ENCODE assay signal across 31 cellular contexts in the genomic region with DNA sequence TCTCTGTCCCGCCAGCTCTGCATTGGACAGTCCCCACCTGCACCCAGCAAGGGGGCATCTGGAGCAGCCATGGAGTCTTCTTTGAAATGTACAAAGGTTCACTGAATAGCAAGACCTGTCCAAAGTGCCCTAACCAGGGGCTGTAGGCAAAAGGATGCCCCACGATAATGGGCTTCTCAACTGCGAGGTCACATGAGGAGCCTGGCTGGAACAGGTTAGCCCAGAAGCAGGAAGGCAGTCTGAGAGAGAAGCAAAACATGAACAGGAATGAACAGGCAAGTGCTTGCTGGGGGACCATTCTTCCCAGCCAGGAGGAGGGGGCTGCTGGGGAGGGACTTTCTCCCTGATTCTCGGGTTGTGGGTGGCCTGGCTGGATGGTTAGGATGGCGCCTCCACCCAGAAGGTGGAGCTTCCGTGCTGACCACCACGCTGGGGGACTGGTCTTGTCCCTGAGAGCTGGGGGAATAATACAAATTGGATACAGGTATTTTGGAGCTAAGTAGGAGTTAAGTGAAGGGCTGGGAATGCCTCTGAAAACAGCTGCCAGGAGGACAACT. TPM values are rescaled to one million over a fixed set of nuclear protein-coding genes. Genes with fewer than 3 reads are reported as not detected.
"Had no signal": no experiment of that assay in that cellular context is flagged by ENCODE, and none has a peak within 500 bp of the region (broad histone marks: within the 10 kb centered on the region; RNA-seq: fewer than 3 reads in every experiment).

No MANE protein-coding gene starts in this region.

- H3K9me3 ChIP-seq: ascending aorta, MG63, Peyer's patch, SJSA1, SK-N-SH had no signal

- H3K4me1 ChIP-seq: ascending aorta, SJSA1 had no signal

- H3K9ac ChIP-seq: SK-N-SH had no signal

- H3K27me3 ChIP-seq: ascending aorta, MG63, Peyer's patch, SJSA1 had no signal

- H3K4me3 ChIP-seq: ascending aorta, cardiac muscle cell, MG63, Peyer's patch, SJSA1 had no signal

- DNase-seq: activated B cell treated with CpG ODN at 0.5 μM for 24 hours; activated CD4-positive, alpha-beta memory T cell treated with anti-CD3 and anti-CD28 coated beads, Interleukin-2, amount 10 ng/mL, durations not matched to agents 7 days and 5 days; activated CD4-positive, alpha-beta T cell treated with anti-CD3 and anti-CD28 coated beads for 48 hours; activated CD4-positive, CD25-positive, alpha-beta regulatory T cell treated with anti-CD3 and anti-CD28 coated beads, Interleukin-2, amount 50 U/mL, for 72 hours; activated gamma-delta T cell treated with Interleukin-2 at 50 U/mL for 16 hours; activated naive CD4-positive, alpha-beta T cell treated with anti-CD3 and anti-CD28 coated beads for 36 hours; activated T-cell treated with anti-CD3 and anti-CD28 coated beads, Interleukin-2, amount 50 U/mL, for 1 hour; activated T-cell treated with anti-CD3 and anti-CD28 coated beads, Interleukin-2, amount 50 U/mL, for 72 hours; Kasumi-1; KG1; NCI-H1048; NCI-H1105 treated with DMSO at 0.1 percent for 48 hours; NCI-H1436; NCI-H1694; NCI-H1930; NCI-H345; NCI-H524 treated with DMSO at 0.1 percent for 48 hours; PC-3; Peyer's patch; RPMI8226; SHP77 treated with DMSO at 0.1 percent for 48 hours; SK-N-SH; T-helper 9 cell had no signal

- H3K36me3 ChIP-seq: ascending aorta, cardiac muscle cell, MG63, Peyer's patch, SJSA1 had no signal

- ATAC-seq: activated T-cell treated with anti-CD3 and anti-CD28 coated beads, Interleukin-2, amount 50 U/mL, for 72 hours; activated T-helper 17 cell treated with anti-CD3 and anti-CD28 coated beads, Interleukin-2, amount 50 U/mL, for 72 hours; PC-3 had no signal

- H3K4me2 ChIP-seq: SK-N-SH had no signal

- H3K27ac ChIP-seq: ascending aorta, cardiac muscle cell, Peyer's patch, SJSA1, VCaP had no signal

RNA-seq across cellular contexts. Expression of gene KRT85, which starts 7.1 kb away (rescaled TPM):
- total RNA-seq: activated B cell treated with CpG ODN at 0.5 μM for 24 hours; activated CD4-positive, alpha-beta memory T cell treated with anti-CD3 and anti-CD28 coated beads, Interleukin-2, amount 10 ng/mL, durations not matched to agents 7 days and 5 days; activated CD8-positive, alpha-beta memory T cell treated with anti-CD3 and anti-CD28 coated beads for 36 hours; activated naive CD4-positive, alpha-beta T cell treated with anti-CD3 and anti-CD28 coated beads for 36 hours; activated T-cell treated with anti-CD3 and anti-CD28 coated beads, Interleukin-2, amount 50 U/mL, for 72 hours; activated T-helper 17 cell treated with anti-CD3 and anti-CD28 coated beads, Interleukin-2, amount 50 U/mL, for 72 hours; ascending aorta; NCI-H460; PC-3; Peyer's patch; SJSA1 had no signal

RNA-seq across cellular contexts. Expression of gene KRT84, which starts 25.3 kb away (rescaled TPM):
- total RNA-seq: activated B cell treated with CpG ODN at 0.5 μM for 24 hours; activated CD4-positive, alpha-beta memory T cell treated with anti-CD3 and anti-CD28 coated beads, Interleukin-2, amount 10 ng/mL, durations not matched to agents 7 days and 5 days; activated CD8-positive, alpha-beta memory T cell treated with anti-CD3 and anti-CD28 coated beads for 36 hours; activated naive CD4-positive, alpha-beta T cell treated with anti-CD3 and anti-CD28 coated beads for 36 hours; activated T-cell treated with anti-CD3 and anti-CD28 coated beads, Interleukin-2, amount 50 U/mL, for 72 hours; activated T-helper 17 cell treated with anti-CD3 and anti-CD28 coated beads, Interleukin-2, amount 50 U/mL, for 72 hours; ascending aorta; cardiac muscle cell; NCI-H460; Peyer's patch; SJSA1 had no signal

RNA-seq across cellular contexts. Expression of gene KRT83, which starts 39.0 kb away (rescaled TPM):
- total RNA-seq: activated B cell treated with CpG ODN at 0.5 μM for 24 hours; activated CD4-positive, alpha-beta memory T cell treated with anti-CD3 and anti-CD28 coated beads, Interleukin-2, amount 10 ng/mL, durations not matched to agents 7 days and 5 days; activated CD8-positive, alpha-beta memory T cell treated with anti-CD3 and anti-CD28 coated beads for 36 hours; activated naive CD4-positive, alpha-beta T cell treated with anti-CD3 and anti-CD28 coated beads for 36 hours; activated T-cell treated with anti-CD3 and anti-CD28 coated beads, Interleukin-2, amount 50 U/mL, for 72 hours; activated T-helper 17 cell treated with anti-CD3 and anti-CD28 coated beads, Interleukin-2, amount 50 U/mL, for 72 hours; ascending aorta; cardiac muscle cell; Peyer's patch; SJSA1 had no signal

RNA-seq across cellular contexts. Expression of gene KRT82, which starts 46.0 kb away (rescaled TPM):
- total RNA-seq: activated B cell treated with CpG ODN at 0.5 μM for 24 hours; activated CD4-positive, alpha-beta memory T cell treated with anti-CD3 and anti-CD28 coated beads, Interleukin-2, amount 10 ng/mL, durations not matched to agents 7 days and 5 days; activated CD8-positive, alpha-beta memory T cell treated with anti-CD3 and anti-CD28 coated beads for 36 hours; activated naive CD4-positive, alpha-beta T cell treated with anti-CD3 and anti-CD28 coated beads for 36 hours; activated T-cell treated with anti-CD3 and anti-CD28 coated beads, Interleukin-2, amount 50 U/mL, for 72 hours; activated T-helper 17 cell treated with anti-CD3 and anti-CD28 coated beads, Interleukin-2, amount 50 U/mL, for 72 hours; ascending aorta; cardiac muscle cell; NCI-H460; Peyer's patch; SJSA1 had no signal
